In the genomic region with DNA sequence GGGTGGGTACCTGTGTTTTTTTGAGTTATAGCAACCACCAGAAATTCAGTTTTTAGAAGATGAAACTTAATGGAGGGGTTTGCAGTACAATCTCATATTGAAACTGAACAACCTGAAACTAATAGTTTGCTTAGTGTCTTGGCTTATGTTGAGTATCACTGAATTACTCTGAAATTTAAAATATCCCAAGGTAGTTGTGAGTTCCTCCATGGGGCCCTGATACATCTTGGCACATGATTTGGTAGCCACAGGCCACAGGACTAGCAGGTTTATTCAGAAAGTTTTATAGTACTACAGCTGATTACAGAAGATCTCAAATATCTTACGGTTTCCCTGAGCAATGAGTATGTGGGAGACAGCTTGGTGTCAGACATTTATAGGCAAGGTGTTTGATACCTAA, we compare ENCODE assay signal across 1 cellular context.
TF ChIP-seq lines count a peak whose summit lies in the region.

No MANE protein-coding gene starts in this region.

TF ChIP-seq in WTC11, 78 proteins besides CTCF, POLR2A, EP300 and RAD21:
- no peak for TF ChIP-seq ESRRA (CRISPR knock-in tag; IDR thresholded peaks at IDR 0.05; ENCODE audit: borderline replicate concordance)
- TF ChIP-seq ZBTB43 (CRISPR knock-in tag; IDR thresholded peaks at IDR 0.05): no peak
- no peak for TF ChIP-seq NFE2L1 (CRISPR knock-in tag; IDR thresholded peaks at IDR 0.05)
- no peak for TF ChIP-seq GABPB1 (CRISPR knock-in tag; IDR thresholded peaks at IDR 0.05)
- TF ChIP-seq CBFB (CRISPR knock-in tag; IDR thresholded peaks at IDR 0.05; ENCODE audit: low read depth): no peak
- no peak for TF ChIP-seq E2F5 (CRISPR knock-in tag; IDR thresholded peaks at IDR 0.05)
- TF ChIP-seq IRF1 (CRISPR knock-in tag; IDR thresholded peaks at IDR 0.05): no peak
- TF ChIP-seq, protein P1, sequence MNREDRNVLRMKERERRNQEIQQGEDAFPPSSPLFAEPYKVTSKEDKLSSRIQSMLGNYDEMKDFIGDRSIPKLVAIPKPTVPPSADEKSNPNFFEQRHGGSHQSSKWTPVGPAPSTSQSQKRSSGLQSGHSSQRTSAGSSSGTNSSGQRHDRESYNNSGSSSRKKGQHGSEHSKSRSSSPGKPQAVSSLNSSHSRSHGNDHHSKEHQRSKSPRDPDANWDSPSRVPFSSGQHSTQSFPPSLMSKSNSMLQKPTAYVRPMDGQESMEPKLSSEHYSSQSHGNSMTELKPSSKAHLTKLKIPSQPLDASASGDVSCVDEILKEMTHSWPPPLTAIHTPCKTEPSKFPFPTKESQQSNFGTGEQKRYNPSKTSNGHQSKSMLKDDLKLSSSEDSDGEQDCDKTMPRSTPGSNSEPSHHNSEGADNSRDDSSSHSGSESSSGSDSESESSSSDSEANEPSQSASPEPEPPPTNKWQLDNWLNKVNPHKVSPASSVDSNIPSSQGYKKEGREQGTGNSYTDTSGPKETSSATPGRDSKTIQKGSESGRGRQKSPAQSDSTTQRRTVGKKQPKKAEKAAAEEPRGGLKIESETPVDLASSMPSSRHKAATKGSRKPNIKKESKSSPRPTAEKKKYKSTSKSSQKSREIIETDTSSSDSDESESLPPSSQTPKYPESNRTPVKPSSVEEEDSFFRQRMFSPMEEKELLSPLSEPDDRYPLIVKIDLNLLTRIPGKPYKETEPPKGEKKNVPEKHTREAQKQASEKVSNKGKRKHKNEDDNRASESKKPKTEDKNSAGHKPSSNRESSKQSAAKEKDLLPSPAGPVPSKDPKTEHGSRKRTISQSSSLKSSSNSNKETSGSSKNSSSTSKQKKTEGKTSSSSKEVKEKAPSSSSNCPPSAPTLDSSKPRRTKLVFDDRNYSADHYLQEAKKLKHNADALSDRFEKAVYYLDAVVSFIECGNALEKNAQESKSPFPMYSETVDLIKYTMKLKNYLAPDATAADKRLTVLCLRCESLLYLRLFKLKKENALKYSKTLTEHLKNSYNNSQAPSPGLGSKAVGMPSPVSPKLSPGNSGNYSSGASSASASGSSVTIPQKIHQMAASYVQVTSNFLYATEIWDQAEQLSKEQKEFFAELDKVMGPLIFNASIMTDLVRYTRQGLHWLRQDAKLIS (CRISPR knock-in tag; IDR thresholded peaks at IDR 0.05; ENCODE audit: borderline replicate concordance): no peak
- no peak for TF ChIP-seq GTF2I (CRISPR knock-in tag; conservative IDR thresholded peaks at IDR 0.05)
- no peak for TF ChIP-seq FOXJ3 (CRISPR knock-in tag; IDR thresholded peaks at IDR 0.05; ENCODE audit: borderline replicate concordance)
- TF ChIP-seq ZNF138 (CRISPR knock-in tag; conservative IDR thresholded peaks at IDR 0.05): no peak
- TF ChIP-seq FOXK1 (CRISPR knock-in tag; IDR thresholded peaks at IDR 0.05): no peak
- TF ChIP-seq ZSCAN18 (CRISPR knock-in tag; IDR thresholded peaks at IDR 0.05): no peak
- no peak for TF ChIP-seq SMAD4 (CRISPR knock-in tag; IDR thresholded peaks at IDR 0.05)
- no peak for TF ChIP-seq CDX4 (CRISPR knock-in tag; IDR thresholded peaks at IDR 0.05; ENCODE audit: borderline replicate concordance)
- TF ChIP-seq PRRX2 (CRISPR knock-in tag; IDR thresholded peaks at IDR 0.05): no peak
- TF ChIP-seq FOXP4 (CRISPR knock-in tag; IDR thresholded peaks at IDR 0.05): no peak
